16 cellular contexts compared by ENCODE assay signal in the genomic region with DNA sequence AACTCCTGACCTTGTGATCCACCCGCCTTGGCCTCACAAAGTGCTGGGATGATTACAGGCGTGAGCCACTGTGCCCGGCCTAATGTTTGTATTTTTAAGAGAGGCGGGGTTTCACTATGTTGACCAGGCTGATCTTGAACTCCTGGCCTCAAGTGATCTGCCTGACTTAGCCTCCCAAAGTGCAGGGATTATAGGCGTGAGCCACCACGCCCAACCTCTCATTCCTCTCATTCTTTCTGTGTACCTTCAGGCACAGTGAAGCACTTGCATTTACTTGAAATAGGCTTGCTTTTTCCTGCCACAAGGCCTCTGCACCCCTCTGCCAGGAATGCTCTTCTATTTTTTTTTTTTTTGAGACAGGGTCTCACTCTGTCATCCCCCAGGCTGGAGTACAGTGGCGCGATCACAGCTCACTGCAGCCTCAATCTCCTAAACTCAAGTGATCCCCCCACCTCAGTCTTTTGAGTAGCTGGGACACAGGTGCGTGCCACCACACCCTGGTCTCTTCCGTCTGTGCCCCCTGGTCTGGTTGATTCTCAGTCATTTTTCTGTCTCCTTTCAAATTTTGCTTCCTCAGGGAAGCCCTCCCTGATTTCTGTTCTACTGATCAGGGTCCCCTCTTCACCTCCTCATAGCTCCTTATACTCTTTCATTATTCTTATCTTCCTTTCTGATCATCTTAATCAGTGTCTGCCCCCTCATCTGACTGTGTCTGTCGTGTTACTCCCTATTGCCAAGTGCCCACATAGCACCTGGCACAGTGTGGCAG. TPM values are rescaled to one million over a fixed set of nuclear protein-coding genes. Genes with fewer than 3 reads are reported as not detected.
"Had no signal": no experiment of that assay in that cellular context is flagged by ENCODE, and none has a peak within 500 bp of the region (broad histone marks: within the 10 kb centered on the region; RNA-seq: fewer than 3 reads in every experiment).

No MANE protein-coding gene starts in this region.

- H3K4me3 Mint-ChIP-seq: activated B cell treated with CpG ODN at 0.5 μM for 24 hours; activated CD4-positive, alpha-beta T cell treated with anti-CD3 and anti-CD28 coated beads, Interleukin-2, amount 10 ng/mL, durations not matched to agents 24 days and 14 days; activated naive CD4-positive, alpha-beta T cell treated with anti-CD3 and anti-CD28 coated beads, Interleukin-2, amount 10 ng/mL, durations not matched to agents 7 days and 5 days; brain; central memory CD8-positive, alpha-beta T cell had no signal

- H3K4me1 ChIP-seq: pancreas, thyroid gland had no signal

- H3K27me3 ChIP-seq: esophagus muscularis mucosa, foreskin keratinocyte, pancreas, thyroid gland had no signal

- H3K4me1 Mint-ChIP-seq: activated B cell treated with CpG ODN at 0.5 μM for 24 hours; activated naive CD4-positive, alpha-beta T cell treated with anti-CD3 and anti-CD28 coated beads, Interleukin-2, amount 10 ng/mL, durations not matched to agents 7 days and 5 days; brain; central memory CD8-positive, alpha-beta T cell; naive B cell had no signal

- H3K27me3 Mint-ChIP-seq: activated B cell treated with CpG ODN at 0.5 μM for 24 hours; activated CD4-positive, alpha-beta T cell treated with anti-CD3 and anti-CD28 coated beads, Interleukin-2, amount 10 ng/mL, durations not matched to agents 24 days and 14 days; activated naive CD4-positive, alpha-beta T cell treated with anti-CD3 and anti-CD28 coated beads, Interleukin-2, amount 10 ng/mL, durations not matched to agents 7 days and 5 days; brain; central memory CD8-positive, alpha-beta T cell; naive B cell had no signal

- H3K27ac ChIP-seq: esophagus muscularis mucosa, foreskin keratinocyte, pancreas, thyroid gland had no signal

- H3K9me3 Mint-ChIP-seq: activated B cell treated with CpG ODN at 0.5 μM for 24 hours; activated CD4-positive, alpha-beta T cell treated with anti-CD3 and anti-CD28 coated beads, Interleukin-2, amount 10 ng/mL, durations not matched to agents 24 days and 14 days; activated naive CD4-positive, alpha-beta T cell treated with anti-CD3 and anti-CD28 coated beads, Interleukin-2, amount 10 ng/mL, durations not matched to agents 7 days and 5 days; activated T-helper 2 cell treated with anti-CD3 and anti-CD28 coated beads, Interferon-gamma antibody, Interleukin-2, Interleukin-4, amounts not matched to agents 10 μg/mL and 5 μg/mL and 100 μg/mL, durations not matched to agents 14 hours and 24 hours and 36 hours; brain; central memory CD8-positive, alpha-beta T cell; naive B cell had no signal

- DNase-seq: activated B cell treated with CpG ODN at 0.5 μM for 24 hours; activated CD4-positive, alpha-beta T cell treated with anti-CD3 and anti-CD28 coated beads, Interleukin-2, amount 10 ng/mL, durations not matched to agents 24 days and 14 days; activated naive CD4-positive, alpha-beta T cell treated with anti-CD3 and anti-CD28 coated beads, Interleukin-2, amount 10 ng/mL, durations not matched to agents 7 days and 5 days; activated T-cell treated with anti-CD3 and anti-CD28 coated beads for 4 hours; amygdala; naive B cell; pancreas; T-helper 2 cell had no signal

- H3K4me3 ChIP-seq: esophagus muscularis mucosa, pancreas, skin epidermis, thyroid gland had no signal

- H3K9me3 ChIP-seq: esophagus muscularis mucosa, pancreas, thyroid gland had no signal

- H3K27ac Mint-ChIP-seq: activated B cell treated with CpG ODN at 0.5 μM for 24 hours; activated CD4-positive, alpha-beta T cell treated with anti-CD3 and anti-CD28 coated beads, Interleukin-2, amount 10 ng/mL, durations not matched to agents 24 days and 14 days; activated naive CD4-positive, alpha-beta T cell treated with anti-CD3 and anti-CD28 coated beads, Interleukin-2, amount 10 ng/mL, durations not matched to agents 7 days and 5 days; activated T-helper 2 cell treated with anti-CD3 and anti-CD28 coated beads, Interferon-gamma antibody, Interleukin-2, Interleukin-4, amounts not matched to agents 10 μg/mL and 5 μg/mL and 100 μg/mL, durations not matched to agents 14 hours and 24 hours and 36 hours; brain had no signal

RNA-seq across cellular contexts. Expression of a gene that starts 40.1 kb away (rescaled TPM):
- total RNA-seq: activated CD8-positive, alpha-beta memory T cell treated with anti-CD3 and anti-CD28 coated beads for 36 hours; activated T-helper 2 cell treated with anti-CD3 and anti-CD28 coated beads, Interferon-gamma antibody, Interleukin-2, Interleukin-4, amounts not matched to agents 10 μg/mL and 5 μg/mL and 100 μg/mL, durations not matched to agents 14 hours and 24 hours and 36 hours; thyroid gland had no signal
